In the genomic region with DNA sequence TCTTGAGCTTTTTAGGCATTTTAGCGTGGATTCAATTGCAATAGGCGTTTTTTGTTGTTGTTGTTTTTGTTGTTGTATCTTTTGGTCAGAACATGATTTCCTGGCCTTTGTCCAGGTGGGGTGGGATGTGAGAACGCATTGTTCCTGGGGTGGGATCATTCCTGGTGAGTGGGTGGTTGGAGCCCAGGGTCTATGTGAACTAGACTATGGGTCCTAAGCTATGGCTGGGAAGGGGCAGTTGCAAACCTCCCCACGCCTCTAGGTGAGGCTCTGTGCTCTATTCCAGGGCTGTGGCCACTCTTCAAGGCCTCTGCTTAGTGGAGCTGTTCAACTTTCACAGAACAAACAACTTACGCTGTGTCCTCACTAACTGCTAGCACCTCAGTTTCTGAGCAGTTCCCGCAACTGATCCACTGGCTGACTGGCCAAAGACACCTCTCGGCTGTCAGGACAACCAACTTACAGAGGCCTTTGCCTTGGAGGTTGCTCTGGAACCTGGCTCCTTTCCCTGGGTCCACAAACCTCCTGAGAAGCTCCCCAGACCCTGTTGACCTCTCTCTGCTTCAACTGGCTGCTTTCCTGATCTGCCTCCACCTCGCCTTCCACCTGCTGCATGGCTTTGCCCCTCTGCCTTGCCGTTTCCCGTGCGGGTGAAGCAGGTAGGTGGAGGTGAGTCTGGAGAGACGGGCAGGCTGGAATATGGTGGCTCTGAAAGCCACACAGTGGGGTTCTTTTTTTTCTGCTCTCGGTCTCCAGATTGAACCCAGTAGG, we compare ENCODE assay signal across 9 cellular contexts. TPM values are rescaled to one million over a fixed set of nuclear protein-coding genes. Genes with fewer than 3 reads are reported as not detected.
A peak's percentile ranks its signal among the peaks of the same experiment; 100 is the strongest.
DNase-seq lines count a peak whose midpoint lies in the region; ATAC-seq and TF ChIP-seq lines count a peak whose summit lies in the region.
"Had no signal": no experiment of that assay in that cellular context is flagged by ENCODE, and none has a peak within 500 bp of the region (broad histone marks: within the 10 kb centered on the region; RNA-seq: fewer than 3 reads in every experiment).

No MANE protein-coding gene starts in this region.

- no peaks in the 10 kb centered on the region for H3K9me3 Mint-ChIP-seq in activated CD8-positive, alpha-beta memory T cell treated with anti-CD3 and anti-CD28 coated beads, Interleukin-2, amount 10 ng/mL, durations not matched to agents 7 days and 5 days (ENCODE audit: low read depth)
- H3K9me3 Mint-ChIP-seq in activated naive CD8-positive, alpha-beta T cell treated with anti-CD3 and anti-CD28 coated beads, Interleukin-2, amount 50 U/mL, for 24 hours: no peaks in the 10 kb centered on the region
- peaks cover 8% of the 10 kb centered on the region for H3K9me3 Mint-ChIP-seq in mesothelial cell of epicardium

- H3K9me3 ChIP-seq in testis: no peaks in the 10 kb centered on the region

- no peaks in the 10 kb centered on the region for H3K36me3 Mint-ChIP-seq in activated CD8-positive, alpha-beta memory T cell treated with anti-CD3 and anti-CD28 coated beads, Interleukin-2, amount 10 ng/mL, durations not matched to agents 7 days and 5 days
- H3K36me3 Mint-ChIP-seq in activated naive CD8-positive, alpha-beta T cell treated with anti-CD3 and anti-CD28 coated beads, Interleukin-2, amount 50 U/mL, for 24 hours (ENCODE audit: low read depth): peaks cover 5% of the 10 kb centered on the region
- H3K36me3 Mint-ChIP-seq in mesothelial cell of epicardium: peaks cover 3% of the 10 kb centered on the region

- H3K36me3 ChIP-seq in testis (ENCODE audit: low read depth, missing control alignments): no peaks in the 10 kb centered on the region

- H3K27me3 ChIP-seq in testis: no peaks in the 10 kb centered on the region

- no peaks in the 10 kb centered on the region for H3K27me3 Mint-ChIP-seq in activated CD8-positive, alpha-beta memory T cell treated with anti-CD3 and anti-CD28 coated beads, Interleukin-2, amount 10 ng/mL, durations not matched to agents 7 days and 5 days
- no peaks in the 10 kb centered on the region for H3K27me3 Mint-ChIP-seq in activated naive CD8-positive, alpha-beta T cell treated with anti-CD3 and anti-CD28 coated beads, Interleukin-2, amount 50 U/mL, for 24 hours
- H3K27me3 Mint-ChIP-seq in mesothelial cell of epicardium (ENCODE audit: low read depth): no peaks in the 10 kb centered on the region

- intact Hi-C loops in testis (cut with DNase I; ENCODE audit: low total_unique reads): no loop called here

- peak overlapping the region; percentile 83 for H3K4me3 Mint-ChIP-seq in activated CD8-positive, alpha-beta memory T cell treated with anti-CD3 and anti-CD28 coated beads, Interleukin-2, amount 10 ng/mL, durations not matched to agents 7 days and 5 days
- peak overlapping the region; percentile 86 for H3K4me3 Mint-ChIP-seq in activated naive CD8-positive, alpha-beta T cell treated with anti-CD3 and anti-CD28 coated beads, Interleukin-2, amount 50 U/mL, for 24 hours
- peak overlapping the region; percentile 87 for H3K4me3 Mint-ChIP-seq in mesothelial cell of epicardium

- CTCF ChIA-PET in activated CD8-positive, alpha-beta memory T cell treated with anti-CD3 and anti-CD28 coated beads, Interleukin-2, amount 10 ng/mL, durations not matched to agents 7 days and 5 days (lab: Charles Lee): interaction anchor here (0.8 to 6.3 kb wide), 15 partner anchors 13 to 479 kb away, joined by 3 to 62 read pairs (median 4); partner anchors contain the start of genes BTBD19, DYNLT4, HECTD3 and PLK3

- H3K27ac ChIP-seq in testis: peak overlapping the region; percentile 86 to 89

- no peak for DNase-seq in activated CD8-positive, alpha-beta memory T cell treated with anti-CD3 and anti-CD28 coated beads, Interleukin-2, amount 10 ng/mL, durations not matched to agents 7 days and 5 days
- DNase-seq in activated CD8-positive, alpha-beta memory T cell treated with anti-CD3 and anti-CD28 coated beads, Interleukin-2, amount 50 U/mL, for 48 hours: no peak
- DNase-seq in activated naive CD8-positive, alpha-beta T cell treated with anti-CD3 and anti-CD28 coated beads, Interleukin-2, amount 50 U/mL, for 24 hours: no peak
- DNase-seq in mesothelial cell of epicardium (ENCODE audit: low spot score in 2 of 2, unreplicated experiment in 2 of 2) (no peak), testis (no peak), HK-2 (ENCODE audit: unreplicated experiment) (no peak), NCI-H2107 treated with DMSO at 0.1 percent for 48 hours (lab: John Stamatoyannopoulos, UW; ENCODE audit: unreplicated experiment) (no peak)
- no peak for DNase-seq in stimulated activated CD4-positive, alpha-beta T cell treated with anti-CD3 and anti-CD28 coated beads, Interleukin-4, amount 100 ng/mL, for 24 hours
- DNase-seq: NCI-H1092 had no signal

- ATAC-seq in activated CD8-positive, alpha-beta memory T cell treated with anti-CD3 and anti-CD28 coated beads, Interleukin-2, amount 10 ng/mL, durations not matched to agents 7 days and 5 days: no peak
- ATAC-seq in activated naive CD8-positive, alpha-beta T cell treated with anti-CD3 and anti-CD28 coated beads, Interleukin-2, amount 50 U/mL, for 24 hours: no peak

- TF ChIP-seq CTCF in mesothelial cell of epicardium (IDR thresholded peaks at IDR 0.05; ENCODE audit: unreplicated experiment): no peak
- no peak for TF ChIP-seq CTCF in testis (IDR thresholded peaks at IDR 0.05)

- H3K4me3 ChIP-seq in testis: no peak overlapping the region

- H3K4me1 ChIP-seq in testis: peaks cover 16% of the 10 kb centered on the region

- peaks cover 37% of the 10 kb centered on the region for H3K4me1 Mint-ChIP-seq in activated CD8-positive, alpha-beta memory T cell treated with anti-CD3 and anti-CD28 coated beads, Interleukin-2, amount 10 ng/mL, durations not matched to agents 7 days and 5 days
- H3K4me1 Mint-ChIP-seq in activated naive CD8-positive, alpha-beta T cell treated with anti-CD3 and anti-CD28 coated beads, Interleukin-2, amount 50 U/mL, for 24 hours: peaks cover 35% of the 10 kb centered on the region
- H3K4me1 Mint-ChIP-seq in mesothelial cell of epicardium: peaks cover 18% of the 10 kb centered on the region

- H3K27ac Mint-ChIP-seq in activated CD8-positive, alpha-beta memory T cell treated with anti-CD3 and anti-CD28 coated beads, Interleukin-2, amount 10 ng/mL, durations not matched to agents 7 days and 5 days: peak overlapping the region; percentile 22
- H3K27ac Mint-ChIP-seq in activated naive CD8-positive, alpha-beta T cell treated with anti-CD3 and anti-CD28 coated beads, Interleukin-2, amount 50 U/mL, for 24 hours: peak overlapping the region; percentile 100
- H3K27ac Mint-ChIP-seq in mesothelial cell of epicardium: peak overlapping the region; percentile 31

- 58 to 63% methylated on average over 13 of the region's 13 CpGs for WGBS in testis, 2 donors

- TF ChIP-seq POLR2A in testis (IDR thresholded peaks at IDR 0.05): no peak

RNA-seq across cellular contexts. Expression of gene BTBD19, which starts 12.8 kb away (rescaled TPM):
- total RNA-seq in activated CD8-positive, alpha-beta memory T cell treated with anti-CD3 and anti-CD28 coated beads, Interleukin-2, amount 10 ng/mL, durations not matched to agents 7 days and 5 days: 1 to 10 TPM; 3.7 to 4.5 TPM
- 33.6 to 43.7 TPM (median 38.3 TPM) in 3 replicates for total RNA-seq in mesothelial cell of epicardium
- 10 to 100 TPM; 10.2 to 14.1 TPM for total RNA-seq in testis
- 5.4 TPM for polyA plus RNA-seq in testis (ENCODE audit: insufficient read depth, low read depth, low replicate concordance)

RNA-seq across cellular contexts. Expression of gene DYNLT4, which starts 14.0 kb away (rescaled TPM):
- total RNA-seq in activated CD8-positive, alpha-beta memory T cell treated with anti-CD3 and anti-CD28 coated beads, Interleukin-2, amount 10 ng/mL, durations not matched to agents 7 days and 5 days: 1 to 10 TPM in 1 of 2 experiments, under 1 TPM in 1; 0.40 to 1.3 TPM
- total RNA-seq in mesothelial cell of epicardium (0.31 to 0.72 TPM (median 0.47 TPM) in 3 replicates), testis (1 to 10 TPM; 3.2 to 4.0 TPM)
- 0.47 TPM for polyA plus RNA-seq in testis (ENCODE audit: insufficient read depth, low read depth, low replicate concordance)

RNA-seq across cellular contexts. Expression of gene PLK3, which starts 21.0 kb away (rescaled TPM):
- total RNA-seq in activated CD8-positive, alpha-beta memory T cell treated with anti-CD3 and anti-CD28 coated beads, Interleukin-2, amount 10 ng/mL, durations not matched to agents 7 days and 5 days: 10 to 100 TPM; 43.1 to 48.9 TPM
- 24.7 to 27.5 TPM (median 27.4 TPM) in 3 replicates for total RNA-seq in mesothelial cell of epicardium
- 10 to 100 TPM; 16.4 to 17.2 TPM for total RNA-seq in testis
- polyA plus RNA-seq in testis (ENCODE audit: insufficient read depth, low read depth, low replicate concordance): 7.2 TPM

RNA-seq across cellular contexts. Expression of gene PTCH2, which starts 21.9 kb away (rescaled TPM):
- total RNA-seq in activated CD8-positive, alpha-beta memory T cell treated with anti-CD3 and anti-CD28 coated beads, Interleukin-2, amount 10 ng/mL, durations not matched to agents 7 days and 5 days: 1 to 10 TPM in 1 of 2 experiments, under 1 TPM in 1; 0.82 to 3.6 TPM
- 1.4 to 1.7 TPM (median 1.4 TPM) in 3 replicates for total RNA-seq in mesothelial cell of epicardium
- total RNA-seq in testis: 10 to 100 TPM; 36.8 to 47.8 TPM
- polyA plus RNA-seq in testis (ENCODE audit: insufficient read depth, low read depth, low replicate concordance): 15.2 TPM

RNA-seq across cellular contexts. Expression of gene BEST4, which starts 33.2 kb away (rescaled TPM):
- total RNA-seq in activated CD8-positive, alpha-beta memory T cell treated with anti-CD3 and anti-CD28 coated beads, Interleukin-2, amount 10 ng/mL, durations not matched to agents 7 days and 5 days: under 1 TPM; 0.73 to 0.79 TPM
- 1.4 to 1.7 TPM (median 1.4 TPM) in 3 replicates for total RNA-seq in mesothelial cell of epicardium
- 1 to 10 TPM; 1.1 to 1.7 TPM for total RNA-seq in testis
- polyA plus RNA-seq in testis (ENCODE audit: insufficient read depth, low read depth, low replicate concordance): 0.79 TPM

Comparison
In these comparisons a context has a peak if more than half of its experiments do, and no peak if none do; other contexts are left out.
1. H3K27ac Mint-ChIP-seq: peak in every context shown above with its lines; median percentile 100 in activated naive CD8-positive, alpha-beta T cell treated with anti-CD3 and anti-CD28 coated beads, Interleukin-2, amount 50 U/mL, for 24 hours; 31 in mesothelial cell of epicardium; 22 in activated CD8-positive, alpha-beta memory T cell treated with anti-CD3 and anti-CD28 coated beads, Interleukin-2, amount 10 ng/mL, durations not matched to agents 7 days and 5 days.